Comparison of ENCODE assay signal across 26 cellular contexts in the genomic region with DNA sequence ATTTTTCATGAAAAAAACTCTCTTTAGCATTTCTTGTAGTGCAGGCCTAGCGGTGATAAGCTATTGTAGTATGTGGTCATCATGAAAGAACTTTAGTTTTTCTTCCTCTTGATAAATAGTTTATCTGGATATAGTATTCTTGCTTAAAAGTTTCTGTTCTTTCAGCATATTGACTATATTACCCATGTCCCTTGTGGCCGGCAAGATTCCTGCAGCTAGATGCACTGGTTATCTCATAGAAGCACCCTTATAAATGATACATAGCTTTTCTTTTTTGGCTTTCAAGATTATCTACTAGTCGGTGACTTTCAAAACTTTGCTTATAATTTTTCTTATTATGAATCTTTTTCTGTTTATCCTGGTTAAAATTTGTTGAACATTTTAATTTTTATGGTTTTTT.
"Had no signal": no experiment of that assay in that cellular context is flagged by ENCODE, and none has a peak within 500 bp of the region (broad histone marks: within the 10 kb centered on the region; RNA-seq: fewer than 3 reads in every experiment).

No MANE protein-coding gene starts in this region.

- DNase-seq: activated CD4-positive, alpha-beta memory T cell treated with anti-CD3 and anti-CD28 coated beads for 36 hours; activated CD4-positive, alpha-beta T cell treated with anti-CD3 and anti-CD28 coated beads for 48 hours; activated CD8-positive, alpha-beta memory T cell treated with anti-CD3 and anti-CD28 coated beads, Interleukin-2, amount 50 U/mL, for 4 hours; activated gamma-delta T cell; activated naive CD4-positive, alpha-beta T cell treated with anti-CD3 and anti-CD28 coated beads, Interleukin-2, amount 10 ng/mL, durations not matched to agents 7 days and 5 days; activated naive CD8-positive, alpha-beta T cell treated with anti-CD3 and anti-CD28 coated beads, Interleukin-2, amount 10 ng/mL, durations not matched to agents 7 days and 5 days; activated T-cell treated with anti-CD3 and anti-CD28 coated beads, Interleukin-2, amount 50 U/mL, for 1 hour; cerebellar nuclear complex; colonic mucosa; effector CD8-positive, alpha-beta T cell; left lung; lower lobe of right lung; mesenchymal stem cell; natural killer cell; occipital lobe; psoas muscle; spleen; stimulated activated naive CD4-positive, alpha-beta T cell; tibial artery; upper lobe of right lung; WERI-Rb-1 had no signal

- H3K27ac ChIP-seq: ascending aorta, cardiac muscle cell, colonic mucosa, left lung, lower lobe of right lung, neural progenitor cell, parathyroid adenoma, psoas muscle, spleen, suprapubic skin, tibial artery, upper lobe of right lung, WERI-Rb-1 had no signal
